ENCODE assay signal across 11 cellular contexts in genomic region chr2:100780203-100781008, GRCh38. TPM values are rescaled to one million over a fixed set of nuclear protein-coding genes. Genes with fewer than 3 reads are reported as not detected.
DNase-seq lines count a peak whose midpoint lies in the region; ATAC-seq and TF ChIP-seq lines count a peak whose summit lies in the region.
"Had no signal": no experiment of that assay in that cellular context is flagged by ENCODE, and none has a peak within 500 bp of the region (broad histone marks: within the 10 kb centered on the region; RNA-seq: fewer than 3 reads in every experiment).

No MANE protein-coding gene starts in this region.

- 52 to 63% methylated on average over 8 of the region's 8 CpGs for WGBS in body of pancreas, 2 donors

- H3K36me3 ChIP-seq in body of pancreas (replicated peaks in 1 of 2; ENCODE audit: insufficient read depth in 1 of 2, low read depth in 2 of 2) (no peaks in the 10 kb centered on the region), A673 (ENCODE audit: insufficient read depth, low read length, poor library complexity, severe bottlenecking) (no peaks in the 10 kb centered on the region)

- H3K9me3 ChIP-seq in body of pancreas (no peaks in the 10 kb centered on the region), A673 (ENCODE audit: low read depth, low read length, poor library complexity, severe bottlenecking) (no peaks in the 10 kb centered on the region)

- CTCF ChIA-PET in A673 (lab: Charles Lee): no interaction called here

- peak in 2 of 3 donors; percentile 37 to 44 for TF ChIP-seq POLR2A in body of pancreas (IDR thresholded peaks at IDR 0.05)

- H3K27ac ChIP-seq in body of pancreas: peak overlapping the region; percentile 18 to 75 (median 74)
- no peak overlapping the region for H3K27ac ChIP-seq in A673 (ENCODE audit: low read depth, low read length, poor library complexity, severe bottlenecking)
- H3K27ac ChIP-seq: 22Rv1 had no signal

- ATAC-seq in Right ventricle myocardium inferior (peak; percentile 29), body of pancreas (peak; percentile 90), HG02798 (IDR thresholded peaks at IDR 0.05; ENCODE audit: poor library complexity, unreplicated experiment) (no peak), HG03196 (IDR thresholded peaks at IDR 0.05; ENCODE audit: unreplicated experiment) (no peak)

- BruUV-seq in A673 (replicated peaks; lab: Mats Ljungman, UMichigan): no TSS peak

- POLR2A ChIA-PET in A673 (lab: Charles Lee; ENCODE audit: low non-redundant PET): no interaction called here

- intact Hi-C loops in Right ventricle myocardium inferior (cut with DNase I) (no loop called here), cardiac septum (cut with DNase I) (loop anchor here (2.0 kb wide), 2 partner anchors 38 to 46 kb away; no protein-coding TSS in a partner anchor), body of pancreas (cut with DNase I) (no loop called here), A673 (cut with micrococcal nuclease; ENCODE audit: unreplicated experiment) (no loop called here)

- no peak for DNase-seq in Right ventricle myocardium inferior (ENCODE audit: missing footprints)
- DNase-seq in cardiac septum (ENCODE audit: low spot score): no peak
- DNase-seq in body of pancreas: peak in 3 of 4 donors; percentile 25 to 70 (median 45)
- DNase-seq in kidney tubule cell (ENCODE audit: low spot score): peak; percentile 90
- DNase-seq in A673 (ENCODE audit: low spot score): no peak
- no peak for DNase-seq in activated CD4-positive, alpha-beta T cell treated with anti-CD3 and anti-CD28 coated beads, Interleukin-2, amount 50 U/mL, for 48 hours
- DNase-seq: NCI-H187 treated with DMSO at 0.1 percent for 48 hours; stimulated activated CD4-positive, alpha-beta T cell treated with anti-CD3 and anti-CD28 coated beads, Interleukin-15, amount 100 ng/mL, for 24 hours had no signal

- H3K4me3 ChIP-seq in body of pancreas (no peak overlapping the region), A673 (ENCODE audit: low read depth, low read length, poor library complexity, severe bottlenecking) (no peak overlapping the region)

- TF ChIP-seq CTCF in body of pancreas (IDR thresholded peaks at IDR 0.05): no peak
- no peak for TF ChIP-seq CTCF in A673 (conservative IDR thresholded peaks at IDR 0.05; ENCODE audit: low read depth, low read length)

- H3K4me1 ChIP-seq in body of pancreas: peaks cover 10% of the 10 kb centered on the region
- no peaks in the 10 kb centered on the region for H3K4me1 ChIP-seq in A673 (ENCODE audit: insufficient read depth, low read length, poor library complexity, severe bottlenecking)

- no peaks in the 10 kb centered on the region for H3K27me3 ChIP-seq in body of pancreas
- H3K27me3 ChIP-seq in A673 (replicated peaks; ENCODE audit: insufficient read depth, low read depth, low read length, poor library complexity): no peaks in the 10 kb centered on the region

RNA-seq across cellular contexts. Expression of gene NPAS2, which starts 39.5 kb away (rescaled TPM):
- 38.0 TPM for total RNA-seq in Right ventricle myocardium inferior
- 54.0 TPM for total RNA-seq in cardiac septum
- 10 to 100 TPM; 32.7 to 51.7 TPM for total RNA-seq in body of pancreas
- total RNA-seq in A673 (2021): 9.4 and 10.8 TPM in 2 replicates

Comparison
In these comparisons a context has a peak if more than half of its experiments do, and no peak if none do; other contexts are left out.
1. ATAC-seq: peak in Right ventricle myocardium inferior (single experiment) and body of pancreas (single experiment); none in HG02798 (single experiment) and HG03196 (single experiment).
2. DNase-seq: peak in body of pancreas (3 of 4) and kidney tubule cell (single experiment); none in Right ventricle myocardium inferior (single experiment), cardiac septum (single experiment), A673 (single experiment) and activated CD4-positive, alpha-beta T cell treated with anti-CD3 and anti-CD28 coated beads, Interleukin-2, amount 50 U/mL, for 48 hours (0 of 2).